Comparison of ENCODE assay signal across 1 cellular context in genomic region chr2:10119601-10120157, GRCh38.
TF ChIP-seq lines count a peak whose summit lies in the region.

No MANE protein-coding gene starts in this region.

TF ChIP-seq in K562, 482 proteins besides CTCF, POLR2A, EP300 and RAD21 (continued from another document and continues in another):
- TF ChIP-seq TSHZ1 (CRISPR knock-in tag; IDR thresholded peaks at IDR 0.05), result no peak
- TF ChIP-seq RNF219 (CRISPR knock-in tag; IDR thresholded peaks at IDR 0.05), result no peak
- TF ChIP-seq FOXA3 (CRISPR knock-in tag; conservative IDR thresholded peaks at IDR 0.05 in 1 of 2, IDR thresholded peaks at IDR 0.05 in 1 of 2), result no peak
- no peak for TF ChIP-seq STAT5A (IDR thresholded peaks at IDR 0.05; ENCODE audit: borderline replicate concordance, low read length)
- TF ChIP-seq ZNF143 (CRISPR knock-in tag; IDR thresholded peaks at IDR 0.05), result no peak
- no peak for TF ChIP-seq RBM39 (optimal IDR thresholded peaks at IDR 0.05; ENCODE audit: low read depth, low read length)
- TF ChIP-seq NELFE (IDR thresholded peaks at IDR 0.05; ENCODE audit: insufficient read depth, insufficient read length), result no peak
- 0 out of 2 replicates have a peak, but pooled peaks have one; percentile 25 for TF ChIP-seq DNMT1 (IDR thresholded peaks at IDR 0.05)
- TF ChIP-seq CBX1 (IDR thresholded peaks at IDR 0.05; ENCODE audit: low read depth), result no peak; the same call in 1 of the 2 replicates
- TF ChIP-seq HDAC2 (IDR thresholded peaks at IDR 0.05), result peak; percentile 91; the same call in 1 of the 2 replicates
- no peak for TF ChIP-seq ZBTB49 (CRISPR knock-in tag; IDR thresholded peaks at IDR 0.05; ENCODE audit: borderline replicate concordance)
- 0 out of 2 replicates have a peak, but pooled peaks have one; percentile 15 for TF ChIP-seq RREB1 (CRISPR knock-in tag; IDR thresholded peaks at IDR 0.05)
- TF ChIP-seq ZNF655 (CRISPR knock-in tag; IDR thresholded peaks at IDR 0.05), result no peak
- no peak for TF ChIP-seq NFE2L1 (tag; IDR thresholded peaks at IDR 0.05; ENCODE audit: borderline replicate concordance, low read depth)
- TF ChIP-seq ZNF444 (CRISPR knock-in tag; IDR thresholded peaks at IDR 0.05), result no peak
- peak in 1 of 2 experiments; percentile 75; a peak in 2 of 4 replicates for TF ChIP-seq ARNT (IDR thresholded peaks at IDR 0.05)
- TF ChIP-seq ZNF324 (CRISPR knock-in tag; IDR thresholded peaks at IDR 0.05), result peak; percentile 82; the same call in 1 of the 2 replicates
- TF ChIP-seq MBD2 (IDR thresholded peaks at IDR 0.05; ENCODE audit: borderline replicate concordance, low read depth), result no peak
- no peak for TF ChIP-seq NCOA2 (IDR thresholded peaks at IDR 0.05; ENCODE audit: partially characterized antibody in 2 of 2)
- TF ChIP-seq ADNP (tag; IDR thresholded peaks at IDR 0.05), result no peak; the same call in 1 of the 2 replicates
- TF ChIP-seq TAF15 (IDR thresholded peaks at IDR 0.05; ENCODE audit: low read depth, low read length), result no peak
- TF ChIP-seq ZNF311 (CRISPR knock-in tag; IDR thresholded peaks at IDR 0.05), result peak; percentile 69; the same call in 1 of the 2 replicates
- TF ChIP-seq HLTF (IDR thresholded peaks at IDR 0.05), result peak; percentile 91
- TF ChIP-seq TEAD4 (IDR thresholded peaks at IDR 0.05; ENCODE audit: low read length), result no peak
- no peak for TF ChIP-seq TEAD4 (CRISPR knock-in tag; IDR thresholded peaks at IDR 0.05; ENCODE audit: borderline replicate concordance)
- TF ChIP-seq C11orf30 (IDR thresholded peaks at IDR 0.05; ENCODE audit: low read depth), result no peak
- TF ChIP-seq XRCC4 (IDR thresholded peaks at IDR 0.05; ENCODE audit: extremely low read depth, insufficient read depth, insufficient read length), result no peak
- TF ChIP-seq ZNF830 (CRISPR knock-in tag; IDR thresholded peaks at IDR 0.05), result peak; percentile 12; the same call in 1 of the 2 replicates
- no peak for TF ChIP-seq CBX5 (IDR thresholded peaks at IDR 0.05; ENCODE audit: borderline replicate concordance, low read depth)
- no peak for TF ChIP-seq CBX3 (IDR thresholded peaks at IDR 0.05; ENCODE audit: borderline replicate concordance in 1 of 2, low read length in 2 of 2)
- no peak for TF ChIP-seq ZNF398 (CRISPR knock-in tag; IDR thresholded peaks at IDR 0.05)
- TF ChIP-seq CREB3 (tag; conservative IDR thresholded peaks at IDR 0.05; ENCODE audit: low read depth), result no peak
- TF ChIP-seq ZNF316 (IDR thresholded peaks at IDR 0.05), result no peak
- no peak for TF ChIP-seq GTF2B (IDR thresholded peaks at IDR 0.05; ENCODE audit: extremely low read depth, insufficient read length)
- TF ChIP-seq SETDB1 (IDR thresholded peaks at IDR 0.05; ENCODE audit: low read length), result no peak
- 0 out of 2 replicates have a peak, but pooled peaks have one; percentile 26 for TF ChIP-seq ZNF76 (CRISPR knock-in tag; IDR thresholded peaks at IDR 0.05; ENCODE audit: borderline replicate concordance)
- TF ChIP-seq HNRNPUL1 (IDR thresholded peaks at IDR 0.05; ENCODE audit: low read length), result no peak
- TF ChIP-seq NFIX (CRISPR knock-in tag; IDR thresholded peaks at IDR 0.05; ENCODE audit: low read depth), result no peak
- TF ChIP-seq TCF7L2 (IDR thresholded peaks at IDR 0.05; ENCODE audit: low read depth, low read length), result no peak
- no peak for TF ChIP-seq ZBTB33 (CRISPR knock-in tag; IDR thresholded peaks at IDR 0.05)
